In the genomic region with DNA sequence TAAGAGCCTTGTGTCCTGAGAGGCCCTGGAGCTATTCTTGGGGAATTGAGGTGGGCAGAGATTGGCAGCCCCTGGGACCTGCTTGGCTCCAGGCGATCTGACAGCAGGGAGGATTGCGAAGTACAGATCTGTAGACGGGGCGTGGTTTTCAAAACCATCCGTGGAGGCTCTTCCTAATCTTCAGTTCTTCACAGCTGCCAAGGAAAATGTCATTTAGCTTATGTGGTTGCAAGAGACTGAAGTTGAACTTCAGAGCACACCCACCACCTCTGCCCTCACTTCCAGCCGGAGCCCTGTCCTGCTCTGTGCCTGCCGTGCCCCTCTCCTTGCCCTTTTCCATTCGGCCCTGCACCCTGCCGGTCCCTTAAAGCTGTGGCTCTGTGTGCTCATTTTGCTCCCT, we compare ENCODE assay signal across 1 cellular context.
TF ChIP-seq lines count a peak whose summit lies in the region.

No MANE protein-coding gene starts in this region.

TF ChIP-seq in GM23338, 12 proteins besides CTCF, POLR2A, EP300 and RAD21 (continued from another document):
- TF ChIP-seq REST (IDR thresholded peaks at IDR 0.05; ENCODE audit: unreplicated experiment), result no peak
- no peak for TF ChIP-seq ZNF114 (CRISPR knock-in tag; IDR thresholded peaks at IDR 0.05)
- TF ChIP-seq POLR2AphosphoS5 (IDR thresholded peaks at IDR 0.05; ENCODE audit: low read depth), result no peak
- TF ChIP-seq, protein P1, sequence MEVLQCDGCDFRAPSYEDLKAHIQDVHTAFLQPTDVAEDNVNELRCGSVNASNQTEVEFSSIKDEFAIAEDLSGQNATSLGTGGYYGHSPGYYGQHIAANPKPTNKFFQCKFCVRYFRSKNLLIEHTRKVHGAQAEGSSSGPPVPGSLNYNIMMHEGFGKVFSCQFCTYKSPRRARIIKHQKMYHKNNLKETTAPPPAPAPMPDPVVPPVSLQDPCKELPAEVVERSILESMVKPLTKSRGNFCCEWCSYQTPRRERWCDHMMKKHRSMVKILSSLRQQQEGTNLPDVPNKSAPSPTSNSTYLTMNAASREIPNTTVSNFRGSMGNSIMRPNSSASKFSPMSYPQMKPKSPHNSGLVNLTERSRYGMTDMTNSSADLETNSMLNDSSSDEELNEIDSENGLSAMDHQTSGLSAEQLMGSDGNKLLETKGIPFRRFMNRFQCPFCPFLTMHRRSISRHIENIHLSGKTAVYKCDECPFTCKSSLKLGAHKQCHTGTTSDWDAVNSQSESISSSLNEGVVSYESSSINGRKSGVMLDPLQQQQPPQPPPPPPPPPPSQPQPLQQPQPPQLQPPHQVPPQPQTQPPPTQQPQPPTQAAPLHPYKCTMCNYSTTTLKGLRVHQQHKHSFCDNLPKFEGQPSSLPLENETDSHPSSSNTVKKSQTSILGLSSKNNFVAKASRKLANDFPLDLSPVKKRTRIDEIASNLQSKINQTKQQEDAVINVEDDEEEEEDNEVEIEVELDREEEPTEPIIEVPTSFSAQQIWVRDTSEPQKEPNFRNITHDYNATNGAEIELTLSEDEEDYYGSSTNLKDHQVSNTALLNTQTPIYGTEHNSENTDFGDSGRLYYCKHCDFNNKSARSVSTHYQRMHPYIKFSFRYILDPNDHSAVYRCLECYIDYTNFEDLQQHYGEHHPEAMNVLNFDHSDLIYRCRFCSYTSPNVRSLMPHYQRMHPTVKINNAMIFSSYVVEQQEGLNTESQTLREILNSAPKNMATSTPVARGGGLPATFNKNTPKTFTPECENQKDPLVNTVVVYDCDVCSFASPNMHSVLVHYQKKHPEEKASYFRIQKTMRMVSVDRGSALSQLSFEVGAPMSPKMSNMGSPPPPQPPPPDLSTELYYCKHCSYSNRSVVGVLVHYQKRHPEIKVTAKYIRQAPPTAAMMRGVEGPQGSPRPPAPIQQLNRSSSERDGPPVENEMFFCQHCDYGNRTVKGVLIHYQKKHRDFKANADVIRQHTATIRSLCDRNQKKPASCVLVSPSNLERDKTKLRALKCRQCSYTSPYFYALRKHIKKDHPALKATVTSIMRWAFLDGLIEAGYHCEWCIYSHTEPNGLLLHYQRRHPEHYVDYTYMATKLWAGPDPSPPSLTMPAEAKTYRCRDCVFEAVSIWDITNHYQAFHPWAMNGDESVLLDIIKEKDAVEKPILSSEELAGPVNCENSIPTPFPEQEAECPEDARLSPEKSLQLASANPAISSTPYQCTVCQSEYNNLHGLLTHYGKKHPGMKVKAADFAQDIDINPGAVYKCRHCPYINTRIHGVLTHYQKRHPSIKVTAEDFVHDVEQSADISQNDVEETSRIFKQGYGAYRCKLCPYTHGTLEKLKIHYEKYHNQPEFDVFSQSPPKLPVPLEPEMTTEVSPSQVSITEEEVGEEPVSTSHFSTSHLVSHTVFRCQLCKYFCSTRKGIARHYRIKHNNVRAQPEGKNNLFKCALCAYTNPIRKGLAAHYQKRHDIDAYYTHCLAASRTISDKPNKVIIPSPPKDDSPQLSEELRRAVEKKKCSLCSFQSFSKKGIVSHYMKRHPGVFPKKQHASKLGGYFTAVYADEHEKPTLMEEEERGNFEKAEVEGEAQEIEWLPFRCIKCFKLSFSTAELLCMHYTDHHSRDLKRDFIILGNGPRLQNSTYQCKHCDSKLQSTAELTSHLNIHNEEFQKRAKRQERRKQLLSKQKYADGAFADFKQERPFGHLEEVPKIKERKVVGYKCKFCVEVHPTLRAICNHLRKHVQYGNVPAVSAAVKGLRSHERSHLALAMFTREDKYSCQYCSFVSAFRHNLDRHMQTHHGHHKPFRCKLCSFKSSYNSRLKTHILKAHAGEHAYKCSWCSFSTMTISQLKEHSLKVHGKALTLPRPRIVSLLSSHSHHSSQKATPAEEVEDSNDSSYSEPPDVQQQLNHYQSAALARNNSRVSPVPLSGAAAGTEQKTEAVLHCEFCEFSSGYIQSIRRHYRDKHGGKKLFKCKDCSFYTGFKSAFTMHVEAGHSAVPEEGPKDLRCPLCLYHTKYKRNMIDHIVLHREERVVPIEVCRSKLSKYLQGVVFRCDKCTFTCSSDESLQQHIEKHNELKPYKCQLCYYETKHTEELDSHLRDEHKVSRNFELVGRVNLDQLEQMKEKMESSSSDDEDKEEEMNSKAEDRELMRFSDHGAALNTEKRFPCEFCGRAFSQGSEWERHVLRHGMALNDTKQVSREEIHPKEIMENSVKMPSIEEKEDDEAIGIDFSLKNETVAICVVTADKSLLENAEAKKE (CRISPR knock-in tag; IDR thresholded peaks at IDR 0.05), result no peak
- no peak for TF ChIP-seq ETS1 (IDR thresholded peaks at IDR 0.05)
- no peak for TF ChIP-seq JUNB (IDR thresholded peaks at IDR 0.05; ENCODE audit: unreplicated experiment)
- TF ChIP-seq ZNF331 (CRISPR knock-in tag; IDR thresholded peaks at IDR 0.05; ENCODE audit: low read depth), result no peak
- TF ChIP-seq NANOG (IDR thresholded peaks at IDR 0.05; ENCODE audit: borderline replicate concordance), result no peak
- no peak for TF ChIP-seq EZH2 (IDR thresholded peaks at IDR 0.05; ENCODE audit: low read depth, unreplicated experiment)
